1 cellular context compared by ENCODE assay signal in the genomic region with DNA sequence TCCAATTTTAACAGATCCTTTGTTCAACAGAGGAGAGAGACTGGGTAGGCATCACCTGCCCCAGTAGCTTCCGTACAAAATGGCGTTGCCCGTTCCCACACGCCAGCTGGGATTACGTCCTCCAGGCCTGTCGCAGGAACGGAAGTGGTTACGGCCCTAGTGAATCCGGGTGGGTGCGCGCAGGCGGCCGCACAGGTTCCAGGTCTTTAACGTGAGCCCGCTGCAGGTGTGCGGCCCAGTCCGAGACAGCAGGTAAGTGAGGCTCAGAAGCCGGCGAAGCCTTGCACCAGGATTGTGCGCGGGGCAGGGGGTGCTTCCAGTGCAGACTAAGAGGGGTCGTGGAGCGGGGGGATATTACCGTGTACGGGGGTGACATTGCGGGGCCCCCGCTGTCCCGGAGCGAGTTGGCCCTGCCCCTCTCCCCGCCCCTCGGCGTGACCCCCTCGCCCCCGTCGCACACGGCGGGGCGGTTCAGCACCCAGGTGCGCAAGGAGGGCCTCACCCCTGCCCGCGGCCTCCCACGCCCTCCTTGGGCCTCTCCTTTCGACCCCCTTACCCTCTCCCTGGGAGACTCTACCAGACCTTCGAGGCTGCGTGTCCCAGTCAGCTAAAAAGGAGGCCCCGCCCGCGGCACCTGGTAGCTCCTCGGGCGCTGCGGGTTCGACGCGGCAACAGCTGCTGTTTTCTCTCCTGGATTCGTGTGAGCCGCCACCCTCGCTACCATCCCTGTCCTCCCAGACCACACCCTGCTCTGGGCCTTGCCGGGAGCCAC.
A peak's percentile ranks its signal among the peaks of the same experiment; 100 is the strongest.
TF ChIP-seq lines count a peak whose summit lies in the region.

A gene with protein sequence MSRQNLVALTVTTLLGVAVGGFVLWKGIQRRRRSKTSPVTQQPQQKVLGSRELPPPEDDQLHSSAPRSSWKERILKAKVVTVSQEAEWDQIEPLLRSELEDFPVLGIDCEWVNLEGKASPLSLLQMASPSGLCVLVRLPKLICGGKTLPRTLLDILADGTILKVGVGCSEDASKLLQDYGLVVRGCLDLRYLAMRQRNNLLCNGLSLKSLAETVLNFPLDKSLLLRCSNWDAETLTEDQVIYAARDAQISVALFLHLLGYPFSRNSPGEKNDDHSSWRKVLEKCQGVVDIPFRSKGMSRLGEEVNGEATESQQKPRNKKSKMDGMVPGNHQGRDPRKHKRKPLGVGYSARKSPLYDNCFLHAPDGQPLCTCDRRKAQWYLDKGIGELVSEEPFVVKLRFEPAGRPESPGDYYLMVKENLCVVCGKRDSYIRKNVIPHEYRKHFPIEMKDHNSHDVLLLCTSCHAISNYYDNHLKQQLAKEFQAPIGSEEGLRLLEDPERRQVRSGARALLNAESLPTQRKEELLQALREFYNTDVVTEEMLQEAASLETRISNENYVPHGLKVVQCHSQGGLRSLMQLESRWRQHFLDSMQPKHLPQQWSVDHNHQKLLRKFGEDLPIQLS (plus strand): TSS at position 159 of the 772 bp plus-strand sequence. CDS start 17,973 bp downstream, outside the sequence.

TF ChIP-seq in HCT116, 20 proteins besides CTCF, POLR2A, EP300 and RAD21 (continued from another document):
- TF ChIP-seq, protein P1, sequence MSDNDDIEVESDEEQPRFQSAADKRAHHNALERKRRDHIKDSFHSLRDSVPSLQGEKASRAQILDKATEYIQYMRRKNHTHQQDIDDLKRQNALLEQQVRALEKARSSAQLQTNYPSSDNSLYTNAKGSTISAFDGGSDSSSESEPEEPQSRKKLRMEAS (IDR thresholded peaks at IDR 0.05): peak; percentile 86
- no peak for TF ChIP-seq CEBPB (IDR thresholded peaks at IDR 0.05; ENCODE audit: low read depth)
- no peak for TF ChIP-seq EZH2phosphoT487 (IDR thresholded peaks at IDR 0.05; ENCODE audit: borderline replicate concordance)
- TF ChIP-seq JUND (IDR thresholded peaks at IDR 0.05): no peak
- TF ChIP-seq POLR2AphosphoS5 (IDR thresholded peaks at IDR 0.05; ENCODE audit: low read depth, low read length): peak; percentile 85
- peak; percentile 80 for TF ChIP-seq TCF7L2 (IDR thresholded peaks at IDR 0.05; ENCODE audit: borderline replicate concordance, extremely low read depth, insufficient read depth, insufficient read length)
- TF ChIP-seq SRF (IDR thresholded peaks at IDR 0.05; ENCODE audit: low read depth): peak; percentile 74
- peak; percentile 81 for TF ChIP-seq EGR1 (IDR thresholded peaks at IDR 0.05; ENCODE audit: low read depth)
- peak; percentile 95 for TF ChIP-seq ZFX (IDR thresholded peaks at IDR 0.05)
- no peak for TF ChIP-seq EZH2 (IDR thresholded peaks at IDR 0.05)
- TF ChIP-seq FOSL1 (IDR thresholded peaks at IDR 0.05; ENCODE audit: low read depth): no peak
- no peak for TF ChIP-seq ZNF274 (IDR thresholded peaks at IDR 0.05; ENCODE audit: low read depth, low read length)
- peak; percentile 100 for TF ChIP-seq YY1 (IDR thresholded peaks at IDR 0.05; ENCODE audit: extremely low read depth, insufficient replicate concordance, low read depth, low read length)
- TF ChIP-seq CBX3 (IDR thresholded peaks at IDR 0.05; ENCODE audit: low read depth): peak; percentile 97; the same call in 1 of the 2 replicates
- peak; percentile 86 for TF ChIP-seq SP1 (IDR thresholded peaks at IDR 0.05; ENCODE audit: low read depth)
- TF ChIP-seq, protein P2, sequence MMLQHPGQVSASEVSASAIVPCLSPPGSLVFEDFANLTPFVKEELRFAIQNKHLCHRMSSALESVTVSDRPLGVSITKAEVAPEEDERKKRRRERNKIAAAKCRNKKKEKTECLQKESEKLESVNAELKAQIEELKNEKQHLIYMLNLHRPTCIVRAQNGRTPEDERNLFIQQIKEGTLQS (IDR thresholded peaks at IDR 0.05): no peak
- TF ChIP-seq, protein P3, sequence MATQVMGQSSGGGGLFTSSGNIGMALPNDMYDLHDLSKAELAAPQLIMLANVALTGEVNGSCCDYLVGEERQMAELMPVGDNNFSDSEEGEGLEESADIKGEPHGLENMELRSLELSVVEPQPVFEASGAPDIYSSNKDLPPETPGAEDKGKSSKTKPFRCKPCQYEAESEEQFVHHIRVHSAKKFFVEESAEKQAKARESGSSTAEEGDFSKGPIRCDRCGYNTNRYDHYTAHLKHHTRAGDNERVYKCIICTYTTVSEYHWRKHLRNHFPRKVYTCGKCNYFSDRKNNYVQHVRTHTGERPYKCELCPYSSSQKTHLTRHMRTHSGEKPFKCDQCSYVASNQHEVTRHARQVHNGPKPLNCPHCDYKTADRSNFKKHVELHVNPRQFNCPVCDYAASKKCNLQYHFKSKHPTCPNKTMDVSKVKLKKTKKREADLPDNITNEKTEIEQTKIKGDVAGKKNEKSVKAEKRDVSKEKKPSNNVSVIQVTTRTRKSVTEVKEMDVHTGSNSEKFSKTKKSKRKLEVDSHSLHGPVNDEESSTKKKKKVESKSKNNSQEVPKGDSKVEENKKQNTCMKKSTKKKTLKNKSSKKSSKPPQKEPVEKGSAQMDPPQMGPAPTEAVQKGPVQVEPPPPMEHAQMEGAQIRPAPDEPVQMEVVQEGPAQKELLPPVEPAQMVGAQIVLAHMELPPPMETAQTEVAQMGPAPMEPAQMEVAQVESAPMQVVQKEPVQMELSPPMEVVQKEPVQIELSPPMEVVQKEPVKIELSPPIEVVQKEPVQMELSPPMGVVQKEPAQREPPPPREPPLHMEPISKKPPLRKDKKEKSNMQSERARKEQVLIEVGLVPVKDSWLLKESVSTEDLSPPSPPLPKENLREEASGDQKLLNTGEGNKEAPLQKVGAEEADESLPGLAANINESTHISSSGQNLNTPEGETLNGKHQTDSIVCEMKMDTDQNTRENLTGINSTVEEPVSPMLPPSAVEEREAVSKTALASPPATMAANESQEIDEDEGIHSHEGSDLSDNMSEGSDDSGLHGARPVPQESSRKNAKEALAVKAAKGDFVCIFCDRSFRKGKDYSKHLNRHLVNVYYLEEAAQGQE (IDR thresholded peaks at IDR 0.05; ENCODE audit: low read depth): no peak
- TF ChIP-seq SIN3A (IDR thresholded peaks at IDR 0.05; ENCODE audit: low read depth): no peak; the same call in 1 of the 2 replicates
